ENCODE assay signal across 7 cellular contexts in genomic region chr20:53942973-53943372, GRCh38.
"Had no signal": no experiment of that assay in that cellular context is flagged by ENCODE, and none has a peak within 500 bp of the region (broad histone marks: within the 10 kb centered on the region; RNA-seq: fewer than 3 reads in every experiment).

No MANE protein-coding gene starts in this region.

- H3K27ac Mint-ChIP-seq: activated T-cell treated with anti-CD3 and anti-CD28 coated beads, Interleukin-2, amount 50 U/mL, for 24 hours had no signal

- H3K4me3 ChIP-seq: skin epidermis had no signal

- H3K27me3 Mint-ChIP-seq: activated T-cell treated with anti-CD3 and anti-CD28 coated beads, Interleukin-2, amount 50 U/mL, for 24 hours had no signal

- H3K9me3 Mint-ChIP-seq: activated T-cell treated with anti-CD3 and anti-CD28 coated beads, Interleukin-2, amount 50 U/mL, for 24 hours; nephron progenitor cell had no signal

- H3K4me3 Mint-ChIP-seq: activated T-cell treated with anti-CD3 and anti-CD28 coated beads, Interleukin-2, amount 50 U/mL, for 24 hours; nephron progenitor cell had no signal

- DNase-seq: activated CD4-positive, CD25-positive, alpha-beta regulatory T cell treated with anti-CD3 and anti-CD28 coated beads, Interleukin-2, amount 50 U/mL, for 72 hours; activated T-cell treated with anti-CD3 and anti-CD28 coated beads, Interleukin-2, amount 50 U/mL, for 24 hours; nephron progenitor cell; occipital lobe had no signal

- ATAC-seq: left ventricle myocardium superior, right cardiac atrium had no signal
